ENCODE assay signal across 1 cellular context in genomic region chr10:102815790-102816549, GRCh38.
TF ChIP-seq lines count a peak whose summit lies in the region.

No MANE protein-coding gene starts in this region.

TF ChIP-seq in IMR-90, 13 proteins besides CTCF, POLR2A, EP300 and RAD21 (continued from another document):
- TF ChIP-seq MAZ (IDR thresholded peaks at IDR 0.05; ENCODE audit: borderline replicate concordance, low read depth, low read length) = no peak
TF ChIP-seq in IMR-90: peak in this region for 7.
